31 cellular contexts compared by ENCODE assay signal in the genomic region with DNA sequence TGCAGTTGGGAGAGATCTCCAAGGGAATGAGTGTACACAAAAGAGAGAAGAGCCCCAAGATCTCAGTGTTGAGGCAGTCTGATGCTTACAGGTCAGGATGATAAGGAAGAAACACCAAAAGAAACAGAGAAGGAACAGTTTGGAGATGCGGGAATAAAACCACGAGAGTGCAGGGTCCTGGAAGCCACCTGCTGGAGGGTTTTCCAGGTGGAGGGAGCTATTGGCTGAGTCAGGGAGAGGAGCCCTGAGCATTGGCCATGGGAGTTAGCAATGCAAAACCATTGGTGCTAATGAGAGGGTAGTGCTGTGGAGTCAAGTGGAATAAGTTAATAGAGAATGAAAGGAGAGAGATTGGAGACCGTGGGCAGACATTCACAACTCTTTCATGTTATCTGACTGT.
"Had no signal": no experiment of that assay in that cellular context is flagged by ENCODE, and none has a peak within 500 bp of the region (broad histone marks: within the 10 kb centered on the region; RNA-seq: fewer than 3 reads in every experiment).

No MANE protein-coding gene starts in this region.

- H3K36me3 ChIP-seq: neural progenitor cell, ovary, spleen, suprapubic skin, transverse colon, upper lobe of left lung, vagina had no signal

- H3K27me3 ChIP-seq: neural progenitor cell, ovary, spleen, suprapubic skin, testis, tibial artery, transverse colon, upper lobe of left lung, vagina had no signal

- H2AFZ ChIP-seq: neural progenitor cell, parathyroid adenoma had no signal

- ATAC-seq: natural killer cell; psoas muscle; right cardiac atrium; sciatic nerve; stimulated activated memory B cell treated with anti-CD40 and anti-IgM and Interleukin-4, amounts not matched to agents 10 μg/mL and 1 μg/mL and 100 μg/mL, for 72 hours; stimulated activated naive CD8-positive, alpha-beta T cell treated with anti-CD3 and anti-CD28 coated beads, Interleukin-15, amount 100 ng/mL, for 72 hours; stimulated activated naive CD8-positive, alpha-beta T cell treated with anti-CD3 and anti-CD28 coated beads, Interleukin-15, Interleukin-2, amounts not matched to agents 100 U/mL and 50 U/mL, for 24 hours had no signal

- H3K4me2 ChIP-seq: neural progenitor cell, smooth muscle cell had no signal

- H3K9ac ChIP-seq: neural progenitor cell, parathyroid adenoma had no signal

- H3K36me3 Mint-ChIP-seq: natural killer cell; neural progenitor cell; stimulated activated memory B cell treated with anti-CD40 and anti-IgM and Interleukin-4, amounts not matched to agents 10 μg/mL and 1 μg/mL and 100 μg/mL, for 72 hours had no signal

- H3K4me3 ChIP-seq: neural progenitor cell, ovary, psoas muscle, skin epidermis, smooth muscle cell, spleen, suprapubic skin, testis, tibial artery, transverse colon, upper lobe of left lung, vagina had no signal

- H3K27me3 Mint-ChIP-seq: stimulated activated naive CD8-positive, alpha-beta T cell treated with anti-CD3 and anti-CD28 coated beads, Interleukin-15, amount 100 ng/mL, for 72 hours had no signal

- H3K9me3 Mint-ChIP-seq: natural killer cell, nephron had no signal

- H3K79me2 ChIP-seq: parathyroid adenoma had no signal

- H3K4me3 Mint-ChIP-seq: natural killer cell; nephron; neural progenitor cell; stimulated activated memory B cell treated with anti-CD40 and anti-IgM and Interleukin-4, amounts not matched to agents 10 μg/mL and 1 μg/mL and 100 μg/mL, for 72 hours; stimulated activated naive CD8-positive, alpha-beta T cell treated with anti-CD3 and anti-CD28 coated beads, Interleukin-15, amount 100 ng/mL, for 72 hours had no signal

- FAIRE-seq: urothelium cell line had no signal

- H3K4me1 ChIP-seq: neural progenitor cell, parathyroid adenoma, psoas muscle, spleen, suprapubic skin, testis, tibial artery, upper lobe of left lung had no signal

- H3K27ac Mint-ChIP-seq: natural killer cell; nephron; neural progenitor cell; progenitor cell of endocrine pancreas; stimulated activated memory B cell treated with anti-CD40 and anti-IgM and Interleukin-4, amounts not matched to agents 10 μg/mL and 1 μg/mL and 100 μg/mL, for 72 hours had no signal

- DNase-seq: natural killer cell; occipital lobe; ovary; posterior cingulate gyrus; psoas muscle; right cardiac atrium; spleen; stimulated activated CD4-positive, alpha-beta T cell treated with anti-CD3 and anti-CD28 coated beads, Interleukin-12 subunit alpha, Interleukin-12 subunit beta, amount 100 ng/mL, for 4 hours; stimulated activated CD4-positive, alpha-beta T cell treated with anti-CD3 and anti-CD28 coated beads, Interleukin-1b, Interleukin-23, amount 100 ng/mL, for 48 hours; stimulated activated CD4-positive, alpha-beta T cell treated with anti-CD3 and anti-CD28 coated beads, Interleukin-4, amount 100 ng/mL, for 1 hour; stimulated activated CD4-positive, alpha-beta T cell treated with anti-CD3 and anti-CD28 coated beads, Interleukin-4, amount 100 ng/mL, for 4 hours; stimulated activated CD8-positive, alpha-beta memory T cell treated with anti-CD3 and anti-CD28 coated beads, Interleukin-4, amount 100 ng/mL, for 48 hours; stimulated activated naive CD4-positive, alpha-beta T cell; stimulated activated naive CD8-positive, alpha-beta T cell treated with anti-CD3 and anti-CD28 coated beads, Interleukin-15, amount 100 ng/mL, for 72 hours; stimulated activated naive CD8-positive, alpha-beta T cell treated with anti-CD3 and anti-CD28 coated beads, Interleukin-15, Interleukin-2, amounts not matched to agents 100 U/mL and 50 U/mL, for 24 hours; substantia nigra; testis; tibial artery; transverse colon; upper lobe of left lung had no signal

- H3K27ac ChIP-seq: neural progenitor cell, ovary, parathyroid adenoma, psoas muscle, skin epidermis, spleen, suprapubic skin, testis, tibial artery, transverse colon, upper lobe of left lung, vagina had no signal

- H3K9me3 ChIP-seq: ovary, psoas muscle, suprapubic skin, testis, tibial artery, transverse colon, upper lobe of left lung, vagina had no signal

- H3K4me1 Mint-ChIP-seq: natural killer cell; stimulated activated memory B cell treated with anti-CD40 and anti-IgM and Interleukin-4, amounts not matched to agents 10 μg/mL and 1 μg/mL and 100 μg/mL, for 72 hours; stimulated activated naive CD8-positive, alpha-beta T cell treated with anti-CD3 and anti-CD28 coated beads, Interleukin-15, amount 100 ng/mL, for 72 hours had no signal
